8 cellular contexts compared by ENCODE assay signal in the genomic region with DNA sequence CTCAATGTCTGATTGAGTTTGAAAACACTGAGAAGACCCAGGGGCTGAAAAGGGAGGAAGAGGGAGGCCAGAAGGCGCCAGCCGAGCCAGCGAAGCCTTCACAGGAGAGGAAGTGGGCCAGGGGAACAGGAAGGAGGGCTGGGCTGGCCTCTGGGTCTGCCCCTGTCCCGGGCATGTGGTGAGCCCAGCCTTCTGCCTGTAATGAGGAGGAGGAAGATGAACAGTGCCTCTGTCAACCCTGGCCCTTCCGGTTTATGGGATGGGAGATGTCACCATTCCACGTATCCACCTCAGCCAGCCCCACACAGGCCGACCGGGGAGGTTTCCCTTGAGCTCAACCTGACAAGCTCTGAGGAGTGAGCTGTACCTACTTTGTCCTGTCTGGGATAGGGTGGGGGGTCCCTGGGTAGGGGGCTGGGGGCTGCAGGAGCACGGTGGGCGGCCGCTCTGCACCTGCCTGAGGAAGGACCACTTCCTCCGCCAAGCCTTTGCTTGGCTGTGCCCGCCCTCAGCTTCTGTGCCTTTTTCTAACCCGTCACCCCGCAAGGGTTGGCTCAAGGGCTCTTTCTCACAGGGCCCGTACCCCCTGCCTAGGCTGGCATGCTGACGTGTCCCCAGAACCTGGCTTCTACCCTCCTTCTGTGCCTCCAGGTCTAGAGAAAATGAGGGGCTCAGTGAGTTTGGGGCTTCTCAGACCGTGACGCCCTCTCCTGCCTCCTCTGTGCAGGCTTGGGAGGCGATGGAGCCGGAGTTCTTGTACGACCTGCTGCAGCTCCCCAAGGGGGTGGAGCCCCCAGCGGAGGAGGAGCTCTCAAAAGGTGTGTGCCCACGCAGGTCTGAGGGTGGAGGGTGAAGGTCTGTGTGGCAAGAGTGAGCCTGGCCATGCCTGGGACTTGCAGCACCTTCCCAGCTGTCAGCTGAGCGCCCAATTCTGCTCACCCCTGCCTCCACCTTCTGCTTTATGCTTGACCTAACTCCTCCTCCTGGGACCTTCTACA. TPM values are rescaled to one million over a fixed set of nuclear protein-coding genes. Genes with fewer than 3 reads are reported as not detected.
DNase-seq lines count a peak whose midpoint lies in the region; ATAC-seq, FAIRE-seq and TF ChIP-seq lines count a peak whose summit lies in the region.

No MANE protein-coding gene starts in this region.

- TF ChIP-seq EP300 in K562 (IDR thresholded peaks at IDR 0.05; ENCODE audit: low read length) = no peak

- BruUV-seq in K562 (replicated peaks; lab: Mats Ljungman, UMichigan) = no TSS peak

- POLR2A ChIA-PET in K562 (lab: Yijun Ruan, JAX) = no interaction called here

- peaks cover 39% of the 10 kb centered on the region for H3K27me3 ChIP-seq in DOHH2 (ENCODE audit: control insufficient read depth, low read length)
- H3K27me3 ChIP-seq in Peyer's patch = no peaks in the 10 kb centered on the region
- peaks cover 19 to 40% of the 10 kb centered on the region in 2 experiments; a peak in 4 of 5 replicates for H3K27me3 ChIP-seq in K562 (ENCODE audit: control insufficient read depth in 2 of 2, insufficient read depth in 2 of 2, low read length in 2 of 2)
- peaks cover 0 to 20% (median 4%) of the 10 kb centered on the region in 3 donors for H3K27me3 ChIP-seq in psoas muscle (ENCODE audit: insufficient read depth in 3 of 3, low read length in 2 of 3)

- H4K20me1 ChIP-seq in DOHH2 (ENCODE audit: control insufficient read depth, insufficient read depth, low read depth, low read length) = no peaks in the 10 kb centered on the region
- peaks cover 4% of the 10 kb centered on the region; the same call in 1 of the 2 replicates for H4K20me1 ChIP-seq in K562 (replicated peaks; ENCODE audit: control insufficient read depth, insufficient read depth, low read length)

- no peaks in the 10 kb centered on the region for H3K79me2 ChIP-seq in DOHH2 (ENCODE audit: control insufficient read depth, low read length)
- no peaks in the 10 kb centered on the region for H3K79me2 ChIP-seq in K562 (ENCODE audit: control insufficient read depth, insufficient read depth, low read length)

- 0% methylated on average over 10 of the region's 25 CpGs for WGBS in K562 (ENCODE audit: insufficient coverage, low coverage, missing lambda C conversion rate)
- WGBS in psoas muscle, 3 donors = 68 to 76% (median 73%) methylated on average over 23 to 25 of the region's 25 CpGs

- no peak overlapping the region; a peak in 1 of 4 replicates for H3K9ac ChIP-seq in K562 (ENCODE audit: insufficient read depth in 1 of 2, low read depth in 2 of 2, low read length in 2 of 2)

- intact Hi-C loops in K562 (cut with micrococcal nuclease) = no loop called here
- intact Hi-C loops in psoas muscle (cut with DNase I) = no loop called here

- TF ChIP-seq RAD21 in K562 (CRISPR knock-in tag; conservative IDR thresholded peaks at IDR 0.05 in 1 of 2, IDR thresholded peaks at IDR 0.05 in 1 of 2) = no peak

- in situ Hi-C loops in K562 (cut with MboI) = no loop called here

- H3K36me3 ChIP-seq in DOHH2 (ENCODE audit: control insufficient read depth, low read length) (no peaks in the 10 kb centered on the region), Peyer's patch (no peaks in the 10 kb centered on the region), K562 (ENCODE audit: control insufficient read depth, insufficient read depth, low read length) (no peaks in the 10 kb centered on the region), psoas muscle (ENCODE audit: insufficient read depth in 1 of 2, low read depth in 1 of 2) (no peaks in the 10 kb centered on the region)

- H3K9me3 ChIP-seq in DOHH2 (ENCODE audit: control insufficient read depth, insufficient read depth, low read length) = no peaks in the 10 kb centered on the region
- no peaks in the 10 kb centered on the region for H3K9me3 ChIP-seq in Peyer's patch
- no peaks in the 10 kb centered on the region for H3K9me3 ChIP-seq in K562 (replicated peaks; ENCODE audit: control insufficient read depth, insufficient read depth, low read depth, low read length)
- H3K9me3 ChIP-seq in psoas muscle = no peaks in the 10 kb centered on the region

- no peak for TF ChIP-seq CTCF in DOHH2 (IDR thresholded peaks at IDR 0.05; ENCODE audit: low read depth, low read length, poor library complexity, severe bottlenecking)
- no peak for TF ChIP-seq CTCF in Peyer's patch (IDR thresholded peaks at IDR 0.05)
- TF ChIP-seq CTCF in K562 (IDR thresholded peaks at IDR 0.05 in 2 of 3, conservative IDR thresholded peaks at IDR 0.05 in 1 of 3; ENCODE audit: insufficient read depth in 2 of 3, low read depth in 1 of 3, low read length in 3 of 3) = no peak
- no peak for TF ChIP-seq CTCF in psoas muscle (IDR thresholded peaks at IDR 0.05)

- peak overlapping the region; percentile 33; the same call in 1 of the 2 replicates for H3K27ac ChIP-seq in DOHH2 (ENCODE audit: low read depth, low read length)
- peak overlapping the region; percentile 74 to 93 (median 81) for H3K27ac ChIP-seq in Peyer's patch
- H3K27ac ChIP-seq in K562 (ENCODE audit: extremely low read depth, low read depth, low read length) = no peak overlapping the region
- H3K27ac ChIP-seq in psoas muscle = no peak overlapping the region

- H3K4me1 ChIP-seq in DOHH2 (ENCODE audit: control insufficient read depth, low read length) (peaks cover 32% of the 10 kb centered on the region), Peyer's patch (peaks cover 0 to 4% (median 0%) of the 10 kb centered on the region in 4 donors), K562 (replicated peaks in 1 of 2; ENCODE audit: control insufficient read depth in 2 of 2, insufficient read depth in 2 of 2, low read length in 2 of 2) (peaks cover 0 to 11% of the 10 kb centered on the region in 2 experiments; a peak in 2 of 5 replicates), psoas muscle (no peaks in the 10 kb centered on the region)

- DNase-seq in Peyer's patch = peak in 2 of 3 donors; percentile 82 to 87
- DNase-seq in K562 (ENCODE audit: extremely low read depth in 1 of 4, low spot score in 3 of 4) = no peak
- DNase-seq in psoas muscle = peak; percentile 47 to 72
- DNase-seq in NCI-H2081 treated with DMSO at 0.1 percent for 48 hours (lab: John Stamatoyannopoulos, UW) = no peak

- ATAC-seq in K562 (peak; percentile 37; the same call in 2 of the 3 replicates), psoas muscle (peak; percentile 30 to 40 (median 32)), GM18511 (IDR thresholded peaks at IDR 0.05; ENCODE audit: unreplicated experiment) (no peak), GM18907 (IDR thresholded peaks at IDR 0.05; ENCODE audit: unreplicated experiment) (no peak), GM18870 (IDR thresholded peaks at IDR 0.05; ENCODE audit: unreplicated experiment) (no peak)

- H3F3A ChIP-seq in DOHH2 (ENCODE audit: control insufficient read depth, insufficient read depth) = no peaks in the 10 kb centered on the region

- H3K9me1 ChIP-seq in K562 (ENCODE audit: control insufficient read depth, insufficient read depth, low read length) = no peaks in the 10 kb centered on the region

- FAIRE-seq in K562 (lab: Jason Lieb, UNC) = no peak

- CTCF ChIA-PET in K562 (lab: Yijun Ruan, JAX; ENCODE audit: low intra/inter-chr PET ratio) = no interaction called here

- H3K4me3 ChIP-seq in DOHH2 (ENCODE audit: low read length) = peak overlapping the region; percentile 64
- H3K4me3 ChIP-seq in Peyer's patch = peak overlapping the region; percentile 49 to 64 (median 54)
- H3K4me3 ChIP-seq in K562 = no peak overlapping the region
- H3K4me3 ChIP-seq in psoas muscle = peak overlapping the region; percentile 36

- no peak overlapping the region for H2AFZ ChIP-seq in K562 (ENCODE audit: low read depth, low read length)

- no peaks in the 10 kb centered on the region for H3K9me2 ChIP-seq in DOHH2 (replicated peaks; ENCODE audit: control insufficient read depth, low read length)

- peak overlapping the region; percentile 50 for H3K4me2 ChIP-seq in DOHH2 (ENCODE audit: low read length)
- no peak overlapping the region for H3K4me2 ChIP-seq in K562 (ENCODE audit: insufficient read depth, low read length)

- TF ChIP-seq POLR2A in Peyer's patch (IDR thresholded peaks at IDR 0.05) (no peak), K562 (conservative IDR thresholded peaks at IDR 0.05) (no peak)

TF ChIP-seq in K562, 482 proteins besides CTCF, POLR2A, EP300 and RAD21:
- TF ChIP-seq ETV5 (CRISPR knock-in tag; IDR thresholded peaks at IDR 0.05; ENCODE audit: low read depth) (no peak), NCOR1 (IDR thresholded peaks at IDR 0.05) (no peak)

RNA-seq across cellular contexts. Expression of a gene that starts 2.2 kb away (rescaled TPM):
- total RNA-seq in Peyer's patch = 100 to 1,000 TPM in 1 of 4 donors, 10 to 100 TPM in 3; 18.4 to 304 (median 33.8) TPM
- total RNA-seq in K562 (2011; cell fraction: chromatin; rRNA removed; ENCODE audit: low replicate concordance) = 0.44 TPM in 2 replicates
- 0.13 and 0.67 TPM in 2 replicates for total RNA-seq in K562 (2011; cell fraction: nucleolus; rRNA removed)
- 0.23 and 0.51 TPM in 2 replicates for total RNA-seq in K562 (2011; cell fraction: nucleoplasm; rRNA removed)
- total RNA-seq in K562 (2014; rRNA removed) = not detected in 2 replicates
- not detected in 2 replicates for total RNA-seq in K562 (2014; rRNA removed; fragmentation: Illumina TruSeq; extraction: Trizol)
- not detected in 2 replicates for total RNA-seq in K562 (2015; rRNA removed; fragmentation: Illumina TruSeq; extraction: Trizol)
- 0.20 and 0.35 TPM in 2 replicates for total RNA-seq in K562 (2021)
- polyA plus RNA-seq in K562 (2011; rRNA removed) = 0.04 TPM in 1 of 2 replicates, not detected in the other
- 0.09 and 0.27 TPM in 2 replicates for polyA plus RNA-seq in K562 (2011; cell fraction: cytosol; rRNA removed)
- polyA plus RNA-seq in K562 (2011; cell fraction: nucleus; rRNA removed) = 0.20 and 0.51 TPM in 2 replicates
- polyA plus RNA-seq in K562 (2012) = 0.13 and 0.19 TPM in 2 replicates
- not detected in 2 replicates for polyA plus RNA-seq in K562 (2014; fragmentation: Illumina TruSeq; extraction: Trizol)
- polyA plus RNA-seq in K562 (2014; fragmentation: Nextera tagmentation; extraction: Ambion mirVana) = not detected
- polyA plus RNA-seq in K562 (2014; rRNA removed) = not detected in 2 replicates
- 0.07 TPM in 1 of 2 replicates, not detected in the other for polyA minus RNA-seq in K562 (2011; rRNA and poly(A)+ RNA removed)
- polyA minus RNA-seq in K562 (2011; cell fraction: cytosol; rRNA and poly(A)+ RNA removed) = not detected in 2 replicates
- polyA minus RNA-seq in K562 (2011; cell fraction: nucleus; rRNA and poly(A)+ RNA removed) = under 0.01 and 0.22 TPM in 2 replicates
- 1 to 10 TPM; 1.4 to 3.2 (median 2.8) TPM for total RNA-seq in psoas muscle
- 1 to 10 TPM in 1 of 3 donors, under 1 TPM in 2; 0.77 to 1.5 (median 0.95) TPM for polyA plus RNA-seq in psoas muscle

Comparison
In these comparisons a context has a peak if more than half of its experiments do, and no peak if none do; other contexts are left out.
1. H3K27ac ChIP-seq: peak in DOHH2 (single experiment) and Peyer's patch (4 of 4); none in K562 (single experiment) and psoas muscle (single experiment).
2. DNase-seq: peak in Peyer's patch (2 of 3) and psoas muscle (2 of 2); none in K562 (0 of 4) and NCI-H2081 treated with DMSO at 0.1 percent for 48 hours (single experiment).
3. ATAC-seq: peak in K562 (single experiment) and psoas muscle (4 of 4); none in GM18511 (single experiment), GM18907 (single experiment) and GM18870 (single experiment).
4. RNA of a gene that starts 2.2 kb away (total RNA-seq): 18.4 to 304 TPM in Peyer's patch; 1.4 to 3.2 TPM in psoas muscle and 0.13 to 0.67 TPM in K562; every median in the first group is over 4 times any median in the second.